Comparison of ENCODE assay signal across 19 cellular contexts in genomic region chr9:33180526-33181184, GRCh38. TPM values are rescaled to one million over a fixed set of nuclear protein-coding genes. Genes with fewer than 3 reads are reported as not detected.
DNase-seq lines count a peak whose midpoint lies in the region; ATAC-seq and TF ChIP-seq lines count a peak whose summit lies in the region.
"Had no signal": no experiment of that assay in that cellular context is flagged by ENCODE, and none has a peak within 500 bp of the region (broad histone marks: within the 10 kb centered on the region; RNA-seq: fewer than 3 reads in every experiment).

No MANE protein-coding gene starts in this region.

- BruUV-seq in IMR-90 (replicated peaks; lab: Mats Ljungman, UMichigan): no TSS peak

- peaks cover 2% of the 10 kb centered on the region for H3K9me3 Mint-ChIP-seq in chondrocyte (ENCODE audit: low read depth)
- no peaks in the 10 kb centered on the region for H3K9me3 Mint-ChIP-seq in activated T-helper 1 cell treated with anti-CD3 and anti-CD28 coated beads, Interleukin-12 subunit alpha, Interleukin-12 subunit beta, Interleukin-2, Interleukin-4 antibody, amounts not matched to agents 30 ng/mL and 10 ng/mL and 1 ng/mL, durations not matched to agents 14 hours and 24 hours and 36 hours
- H3K9me3 Mint-ChIP-seq: CD4-positive, alpha-beta memory T cell; endodermal cell had no signal

- H4K91ac ChIP-seq in IMR-90 (ENCODE audit: insufficient read depth, low read depth, low read length): peak overlapping the region; percentile 54; the same call in 1 of the 2 replicates

- no peaks in the 10 kb centered on the region for H3K27me3 Mint-ChIP-seq in chondrocyte (ENCODE audit: low read depth)
- peaks cover 10% of the 10 kb centered on the region for H3K27me3 Mint-ChIP-seq in activated T-helper 1 cell treated with anti-CD3 and anti-CD28 coated beads, Interleukin-12 subunit alpha, Interleukin-12 subunit beta, Interleukin-2, Interleukin-4 antibody, amounts not matched to agents 30 ng/mL and 10 ng/mL and 1 ng/mL, durations not matched to agents 14 hours and 24 hours and 36 hours (ENCODE audit: insufficient read depth)

- peak overlapping the region; percentile 51 for H2AFZ ChIP-seq in IMR-90 (replicated peaks; ENCODE audit: low read length, poor library complexity)

- intact Hi-C loops in IMR-90 (cut with micrococcal nuclease) (no loop called here), left ventricle myocardium inferior (cut with micrococcal nuclease) (no loop called here), aorta (cut with DNase I) (no loop called here)
- intact Hi-C loops in activated T-helper 1 cell treated with anti-CD3 and anti-CD28 coated beads, Interleukin-12 subunit alpha, Interleukin-12 subunit beta, Interleukin-2, Interleukin-4 antibody, amounts not matched to agents 30 ng/mL and 10 ng/mL and 1 ng/mL, durations not matched to agents 14 hours and 24 hours and 36 hours (cut with micrococcal nuclease): no loop called here

- peaks cover 44% of the 10 kb centered on the region for H3K4me1 Mint-ChIP-seq in chondrocyte (ENCODE audit: low read depth)
- peaks cover 5% of the 10 kb centered on the region for H3K4me1 Mint-ChIP-seq in activated T-helper 1 cell treated with anti-CD3 and anti-CD28 coated beads, Interleukin-12 subunit alpha, Interleukin-12 subunit beta, Interleukin-2, Interleukin-4 antibody, amounts not matched to agents 30 ng/mL and 10 ng/mL and 1 ng/mL, durations not matched to agents 14 hours and 24 hours and 36 hours (ENCODE audit: low read depth)
- H3K4me1 Mint-ChIP-seq: brain had no signal

- no peak overlapping the region for H3K56ac ChIP-seq in IMR-90 (ENCODE audit: extremely low read depth, insufficient read depth, low read length)

- H3K9me1 ChIP-seq in IMR-90 (ENCODE audit: insufficient read depth, low read length): peaks cover 5% of the 10 kb centered on the region; the same call in 1 of the 2 replicates

- H4K8ac ChIP-seq in IMR-90 (ENCODE audit: low read depth in 2 of 2, low read length in 2 of 2): peak overlapping the region; percentile 24 to 42; a peak in 3 of 4 replicates

- TF ChIP-seq RAD21 in IMR-90 (IDR thresholded peaks at IDR 0.05; ENCODE audit: low read length): no peak

- H3K9ac ChIP-seq in IMR-90 (ENCODE audit: low read depth, low read length): no peak overlapping the region

- 0 out of 2 replicates have a peak overlapping the region, but pooled peaks have one; percentile 7 for H3K23ac ChIP-seq in IMR-90 (ENCODE audit: low read depth, low read length)

- H3K79me1 ChIP-seq in IMR-90 (ENCODE audit: low read depth in 1 of 2, low read length in 2 of 2): no peaks in the 10 kb centered on the region

- H2BK20ac ChIP-seq in IMR-90 (ENCODE audit: low read depth, low read length): peak overlapping the region; percentile 60

- no peaks in the 10 kb centered on the region for H3K27me3 ChIP-seq in IMR-90 (ENCODE audit: control insufficient read depth, insufficient read depth, low read length)
- no peaks in the 10 kb centered on the region for H3K27me3 ChIP-seq in left ventricle myocardium inferior (ENCODE audit: low read depth)
- H3K27me3 ChIP-seq in aorta (ENCODE audit: control insufficient read depth in 1 of 2, insufficient read depth in 2 of 2, low read length in 1 of 2): no peaks in the 10 kb centered on the region
- H3K27me3 ChIP-seq: testis had no signal

- POLR2A ChIA-PET in IMR-90 (lab: Charles Lee; ENCODE audit: unreplicated experiment): no interaction called here

- H3K27ac ChIP-seq in IMR-90 (ENCODE audit: insufficient read depth, low read length): peak overlapping the region; percentile 56
- H3K27ac ChIP-seq in left ventricle myocardium inferior (replicated peaks): peak overlapping the region; percentile 67
- peak overlapping the region; percentile 83 to 99 for H3K27ac ChIP-seq in aorta (ENCODE audit: low read depth in 1 of 2, low read length in 2 of 2)
- H3K27ac ChIP-seq: prostate gland, testis had no signal

- ATAC-seq in IMR-90 (ENCODE audit: low read depth) (peak; percentile 82), aorta (ENCODE audit: low FRiP score) (peak; percentile 73), GM19324 (IDR thresholded peaks at IDR 0.05; ENCODE audit: low FRiP score, unreplicated experiment) (no peak), HG03565 (IDR thresholded peaks at IDR 0.05; ENCODE audit: unreplicated experiment) (no peak)
- ATAC-seq: left lobe of liver had no signal

- peak overlapping the region; percentile 38 for H3K4me3 Mint-ChIP-seq in chondrocyte (ENCODE audit: unreplicated experiment)
- no peak overlapping the region for H3K4me3 Mint-ChIP-seq in activated T-helper 1 cell treated with anti-CD3 and anti-CD28 coated beads, Interleukin-12 subunit alpha, Interleukin-12 subunit beta, Interleukin-2, Interleukin-4 antibody, amounts not matched to agents 30 ng/mL and 10 ng/mL and 1 ng/mL, durations not matched to agents 14 hours and 24 hours and 36 hours
- H3K4me3 Mint-ChIP-seq: brain; CD4-positive, alpha-beta memory T cell; endodermal cell had no signal

- peak overlapping the region; percentile 85 for H2BK5ac ChIP-seq in IMR-90 (ENCODE audit: low read depth, low read length, poor library complexity, severe bottlenecking)

- peak overlapping the region; percentile 59 for H3K4ac ChIP-seq in IMR-90 (ENCODE audit: low read depth, low read length)

- peak overlapping the region; percentile 89 for H3K27ac Mint-ChIP-seq in chondrocyte (ENCODE audit: unreplicated experiment)
- H3K27ac Mint-ChIP-seq in activated T-helper 1 cell treated with anti-CD3 and anti-CD28 coated beads, Interleukin-12 subunit alpha, Interleukin-12 subunit beta, Interleukin-2, Interleukin-4 antibody, amounts not matched to agents 30 ng/mL and 10 ng/mL and 1 ng/mL, durations not matched to agents 14 hours and 24 hours and 36 hours: no peak overlapping the region
- H3K27ac Mint-ChIP-seq: brain, endodermal cell had no signal

- H4K20me1 ChIP-seq in IMR-90 (ENCODE audit: insufficient read depth, low read length): no peaks in the 10 kb centered on the region

- dilution Hi-C loops in IMR-90 (cut with HindIII; ENCODE audit: low sequenced_read_pairs, unreplicated experiment): no loop called here

- no peak for TF ChIP-seq POLR2A in IMR-90 (IDR thresholded peaks at IDR 0.05; ENCODE audit: low read depth, low read length)

- H3K36me3 ChIP-seq in IMR-90 (ENCODE audit: control insufficient read depth, insufficient read depth, low read length) (no peaks in the 10 kb centered on the region), left ventricle myocardium inferior (no peaks in the 10 kb centered on the region), aorta (ENCODE audit: control insufficient read depth in 1 of 2, insufficient read depth in 2 of 2, low read length in 1 of 2) (no peaks in the 10 kb centered on the region)
- H3K36me3 ChIP-seq: prostate gland had no signal

- no CpG with 5 or more reads among the region's 8 CpGs for WGBS in IMR-90 (ENCODE audit: extremely low coverage in 2 of 2, insufficient read length in 1 of 2), 2 experiments
- 2 to 7% methylated on average over 8 of the region's 8 CpGs for WGBS in aorta, 2 donors

- H3K4me1 ChIP-seq in IMR-90 (ENCODE audit: control insufficient read depth, insufficient read depth, low read length): peaks cover 11% of the 10 kb centered on the region
- peaks cover 36% of the 10 kb centered on the region for H3K4me1 ChIP-seq in left ventricle myocardium inferior
- peaks cover 3 to 10% of the 10 kb centered on the region in 2 donors for H3K4me1 ChIP-seq in aorta (ENCODE audit: control insufficient read depth in 1 of 2, insufficient read depth in 2 of 2, low read length in 2 of 2)
- H3K4me1 ChIP-seq: prostate gland, testis had no signal

- H3K4me3 ChIP-seq in IMR-90 (ENCODE audit: insufficient read depth, low read depth, low read length) (no peak overlapping the region), left ventricle myocardium inferior (no peak overlapping the region), aorta (ENCODE audit: low read length in 2 of 2) (no peak overlapping the region)
- H3K4me3 ChIP-seq: prostate gland, testis had no signal

- H3K36me3 Mint-ChIP-seq in chondrocyte (ENCODE audit: low read depth): no peaks in the 10 kb centered on the region
- H3K36me3 Mint-ChIP-seq in activated T-helper 1 cell treated with anti-CD3 and anti-CD28 coated beads, Interleukin-12 subunit alpha, Interleukin-12 subunit beta, Interleukin-2, Interleukin-4 antibody, amounts not matched to agents 30 ng/mL and 10 ng/mL and 1 ng/mL, durations not matched to agents 14 hours and 24 hours and 36 hours (ENCODE audit: low read depth): no peaks in the 10 kb centered on the region
- H3K36me3 Mint-ChIP-seq: brain; CD4-positive, alpha-beta memory T cell had no signal

- H3K4me2 ChIP-seq in IMR-90 (ENCODE audit: low read depth, low read length): peak overlapping the region; percentile 13; the same call in 1 of the 2 replicates

- DNase-seq in IMR-90 (peak; percentile 70), chondrocyte (ENCODE audit: low spot score) (no peak), left ventricle myocardium inferior (no peak), aorta (no peak)
- DNase-seq in activated T-helper 1 cell treated with anti-CD3 and anti-CD28 coated beads, Interleukin-12 subunit alpha, Interleukin-12 subunit beta, Interleukin-2, Interleukin-4 antibody, amounts not matched to agents 30 ng/mL and 10 ng/mL and 1 ng/mL, durations not matched to agents 14 hours and 24 hours and 36 hours (ENCODE audit: low spot score): no peak
- DNase-seq: activated CD8-positive, alpha-beta memory T cell treated with anti-CD3 and anti-CD28 coated beads for 24 hours; activated effector memory CD4-positive, alpha-beta T cell treated with anti-CD3 and anti-CD28 coated beads, Interleukin-2, amount 50 U/mL, for 16 hours; CD4-positive, alpha-beta memory T cell; endodermal cell; NCI-H1092; NCI-H2171 treated with DMSO at 0.1 percent for 48 hours; testis had no signal

- H2AK9ac ChIP-seq in IMR-90 (replicated peaks; ENCODE audit: low read depth, low read length, poor library complexity): no peak overlapping the region

- peak overlapping the region; percentile 56; the same call in 1 of the 2 replicates for H4K5ac ChIP-seq in IMR-90 (ENCODE audit: low read depth, low read length)

- H2BK15ac ChIP-seq in IMR-90 (ENCODE audit: low read depth, low read length): peak overlapping the region; percentile 54; the same call in 1 of the 3 replicates

- CTCF ChIA-PET in IMR-90 (lab: Yijun Ruan, JAX): no interaction called here

- peak overlapping the region; percentile 63 for H2BK120ac ChIP-seq in IMR-90 (ENCODE audit: low read depth, low read length)

- peak overlapping the region; percentile 63; the same call in 1 of the 2 replicates for H3K18ac ChIP-seq in IMR-90 (ENCODE audit: low read depth, low read length)

- H3K14ac ChIP-seq in IMR-90 (replicated peaks; ENCODE audit: low read depth, low read length): peak overlapping the region; percentile 18; the same call in 1 of the 2 replicates

- no peak for TF ChIP-seq CTCF in IMR-90 (conservative IDR thresholded peaks at IDR 0.05; ENCODE audit: low read depth, low read length)
- no peak for TF ChIP-seq CTCF in chondrocyte (IDR thresholded peaks at IDR 0.05)
- TF ChIP-seq CTCF in left ventricle myocardium inferior (IDR thresholded peaks at IDR 0.05; ENCODE audit: borderline replicate concordance): no peak

- in situ Hi-C loops in IMR-90 (cut with MboI; ENCODE audit: low sequenced_read_pairs): no loop called here

- H2AK5ac ChIP-seq in IMR-90 (ENCODE audit: low read depth, low read length): peak overlapping the region; percentile 37; the same call in 1 of the 2 replicates

- H3K9me3 ChIP-seq in IMR-90 (ENCODE audit: control insufficient read depth, insufficient read depth, low read length) (no peaks in the 10 kb centered on the region), left ventricle myocardium inferior (replicated peaks) (no peaks in the 10 kb centered on the region), aorta (ENCODE audit: control insufficient read depth, low read length) (no peaks in the 10 kb centered on the region)
- H3K9me3 ChIP-seq: prostate gland, testis had no signal

RNA-seq across cellular contexts. Expression of gene B4GALT1, which starts 13.5 kb away (rescaled TPM):
- total RNA-seq in IMR-90 (2012; rRNA removed) (8.8 and 11.9 TPM in 2 replicates), chondrocyte (59.0 to 83.5 TPM (median 60.2 TPM) in 3 replicates), left ventricle myocardium inferior (37.1 TPM), aorta (10 to 100 TPM; 74.5 to 95.6 TPM)
- polyA plus RNA-seq in IMR-90 (2012; rRNA removed) (37.6 and 37.8 TPM in 2 replicates), aorta (10 to 100 TPM; 15.2 to 36.0 TPM)
- polyA plus RNA-seq in IMR-90 (2012; cell fraction: cytosol; rRNA removed): 28.7 and 34.0 TPM in 2 replicates
- 15.4 and 23.3 TPM in 2 replicates for polyA plus RNA-seq in IMR-90 (2012; cell fraction: nucleus; rRNA removed; ENCODE audit: low replicate concordance)
- 64.4 and 66.5 TPM in 2 replicates for total RNA-seq in activated T-helper 1 cell treated with anti-CD3 and anti-CD28 coated beads, Interleukin-12 subunit alpha, Interleukin-12 subunit beta, Interleukin-2, Interleukin-4 antibody, amounts not matched to agents 30 ng/mL and 10 ng/mL and 1 ng/mL, durations not matched to agents 14 hours and 24 hours and 36 hours

RNA-seq across cellular contexts. Expression of gene SPINK4, which starts 59.3 kb away (rescaled TPM):
- not detected in 2 replicates for total RNA-seq in IMR-90 (2012; rRNA removed)
- not detected in 2 replicates for polyA plus RNA-seq in IMR-90 (2012; rRNA removed)
- polyA plus RNA-seq in IMR-90 (2012; cell fraction: cytosol; rRNA removed): not detected in 2 replicates
- polyA plus RNA-seq in IMR-90 (2012; cell fraction: nucleus; rRNA removed; ENCODE audit: low replicate concordance): not detected in 2 replicates
- not detected in 3 replicates for total RNA-seq in chondrocyte
- total RNA-seq in left ventricle myocardium inferior: not detected
- not detected for total RNA-seq in aorta
- polyA plus RNA-seq in aorta: 100 to 1,000 TPM in 1 of 2 donors, not detected in 1; 129 TPM
- not detected in 2 replicates for total RNA-seq in activated T-helper 1 cell treated with anti-CD3 and anti-CD28 coated beads, Interleukin-12 subunit alpha, Interleukin-12 subunit beta, Interleukin-2, Interleukin-4 antibody, amounts not matched to agents 30 ng/mL and 10 ng/mL and 1 ng/mL, durations not matched to agents 14 hours and 24 hours and 36 hours
- total RNA-seq: CD4-positive, alpha-beta memory T cell; left lobe of liver; myocyte; prostate gland; SK-MEL-5; testis had no signal
- polyA plus RNA-seq: CD4-positive, alpha-beta memory T cell had no signal

Comparison
In these comparisons a context has a peak if more than half of its experiments do, and no peak if none do; other contexts are left out.
1. ATAC-seq: peak in IMR-90 (single experiment) and aorta (single experiment); none in GM19324 (single experiment) and HG03565 (single experiment).
2. Peak in every context shown above with its lines, with median percentiles within 50 percentile points of each other: H3K27ac ChIP-seq.